In the genomic region with DNA sequence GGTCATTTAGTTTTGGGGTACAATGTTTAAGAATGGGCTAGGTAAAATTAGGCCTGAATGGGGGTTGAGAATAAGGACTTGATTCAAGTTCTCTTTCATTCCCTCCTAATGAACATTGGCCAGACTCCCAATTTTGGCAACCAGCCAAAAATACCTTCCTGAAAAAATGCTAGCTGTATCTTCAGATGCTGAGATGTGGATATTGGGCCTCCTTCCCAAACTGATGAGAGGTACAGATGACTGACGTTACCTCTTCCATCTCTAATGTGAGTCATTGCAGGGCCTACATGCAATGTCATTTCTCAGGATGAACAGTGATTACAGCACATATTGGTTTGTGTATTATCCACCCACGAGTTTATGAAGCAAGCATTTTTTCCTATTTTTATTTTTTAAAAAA, we compare ENCODE assay signal across 24 cellular contexts.
DNase-seq lines count a peak whose midpoint lies in the region; ATAC-seq, FAIRE-seq and TF ChIP-seq lines count a peak whose summit lies in the region.
"Had no signal": no experiment of that assay in that cellular context is flagged by ENCODE, and none has a peak within 500 bp of the region (broad histone marks: within the 10 kb centered on the region; RNA-seq: fewer than 3 reads in every experiment).

No MANE protein-coding gene starts in this region.

- H3K27me3 ChIP-seq in breast epithelium (no peaks in the 10 kb centered on the region), mammary epithelial cell (ENCODE audit: insufficient read depth, low read length) (no peaks in the 10 kb centered on the region)
- H3K27me3 ChIP-seq: esophagus muscularis mucosa, ovary, right atrium auricular region, suprapubic skin had no signal

- no peak overlapping the region for H3K27ac Mint-ChIP-seq in MCF 10A (ENCODE audit: low read depth, unreplicated experiment)
- H3K27ac Mint-ChIP-seq: CD14-positive monocyte, natural killer cell had no signal

- CTCF ChIA-PET in MCF 10A (lab: Yijun Ruan, JAX) = interaction anchor here (0.6 to 1.7 kb wide), 3 partner anchors 11 to 75 kb away, joined by 3 to 8 read pairs (median 3); no protein-coding TSS in a partner anchor
- CTCF ChIA-PET in mammary epithelial cell (lab: Charles Lee; ENCODE audit: low non-redundant PET) = no interaction called here

- no peaks in the 10 kb centered on the region for H3K4me1 ChIP-seq in breast epithelium
- H3K4me1 ChIP-seq in mammary epithelial cell (ENCODE audit: insufficient read depth, low read length) = peaks cover 2% of the 10 kb centered on the region
- H3K4me1 ChIP-seq: right atrium auricular region, suprapubic skin had no signal

- no peak overlapping the region for H3K4me3 ChIP-seq in breast epithelium
- no peak overlapping the region for H3K4me3 ChIP-seq in mammary epithelial cell (replicated peaks in 1 of 3; ENCODE audit: insufficient read depth in 1 of 3, low read depth in 2 of 3, low read length in 3 of 3)
- H3K4me3 ChIP-seq: esophagus muscularis mucosa, ovary, right atrium auricular region, suprapubic skin had no signal

- no peaks in the 10 kb centered on the region for H3K9me3 Mint-ChIP-seq in MCF 10A (ENCODE audit: unreplicated experiment)
- H3K9me3 Mint-ChIP-seq: activated T-cell treated with anti-CD3 and anti-CD28 coated beads, Interleukin-2, amount 50 U/mL, for 24 hours; CD14-positive monocyte; natural killer cell had no signal

- H3K36me3 Mint-ChIP-seq in MCF 10A (ENCODE audit: insufficient read depth, unreplicated experiment) = peaks cover 26% of the 10 kb centered on the region
- H3K36me3 Mint-ChIP-seq: natural killer cell had no signal

- DNase-seq in MCF 10A (ENCODE audit: unreplicated experiment) = peak; percentile 59
- DNase-seq in breast epithelium (ENCODE audit: low spot score in 2 of 2) = no peak
- peak; percentile 45 for DNase-seq in NCI-H226
- peak; percentile 53 for DNase-seq in mammary epithelial cell
- DNase-seq in urothelium cell line (ENCODE audit: low spot score) = peak; percentile 2
- no peak for DNase-seq in mucosa of gallbladder (ENCODE audit: low spot score)
- DNase-seq: activated naive CD4-positive, alpha-beta T cell treated with Interleukin-2 at 50 U/mL for 16 hours; activated T-cell treated with anti-CD3 and anti-CD28 coated beads, Interleukin-2, amount 50 U/mL, for 24 hours; DMS153; effector memory CD4-positive, alpha-beta T cell; natural killer cell; ovary; RPMI8226; stimulated activated CD4-positive, alpha-beta T cell treated with anti-CD3 and anti-CD28 coated beads, Interleukin-15, amount 100 ng/mL, for 24 hours; T1000 had no signal

- dilution Hi-C loops in mammary epithelial cell (cut with HindIII; ENCODE audit: low sequenced_read_pairs) = no loop called here

- no peak for TF ChIP-seq POLR2A in breast epithelium (IDR thresholded peaks at IDR 0.05)

- POLR2A ChIA-PET in MCF 10A (lab: Yijun Ruan, JAX) = interaction anchor here (0.7 to 1.0 kb wide), 2 partner anchors 10 to 18 kb away, joined by 3 to 4 read pairs; no protein-coding TSS in a partner anchor

- H3K4me1 Mint-ChIP-seq in MCF 10A (ENCODE audit: insufficient read depth, unreplicated experiment) = peaks cover 8% of the 10 kb centered on the region

- BruUV-seq in MCF 10A (replicated peaks; lab: Mats Ljungman, UMichigan) (no TSS peak), mammary epithelial cell (replicated peaks; lab: Mats Ljungman, UMichigan) (no TSS peak)

- H3K27me3 Mint-ChIP-seq in MCF 10A (ENCODE audit: insufficient read depth, unreplicated experiment) = no peaks in the 10 kb centered on the region
- H3K27me3 Mint-ChIP-seq: activated T-cell treated with anti-CD3 and anti-CD28 coated beads, Interleukin-2, amount 50 U/mL, for 24 hours had no signal

- no peak overlapping the region for H2AFZ ChIP-seq in mammary epithelial cell (ENCODE audit: low read depth, low read length)

- H3K27ac ChIP-seq in breast epithelium (no peak overlapping the region), mammary epithelial cell (ENCODE audit: insufficient read depth, low read depth, low read length) (no peak overlapping the region)
- H3K27ac ChIP-seq: esophagus muscularis mucosa, ovary, right atrium auricular region, suprapubic skin had no signal

- FAIRE-seq in urothelium cell line (lab: Jason Lieb, UNC) = no peak
- FAIRE-seq: GM12892, H1 had no signal

- no peak overlapping the region for H3K4me3 Mint-ChIP-seq in MCF 10A (ENCODE audit: unreplicated experiment)
- H3K4me3 Mint-ChIP-seq: activated T-cell treated with anti-CD3 and anti-CD28 coated beads, Interleukin-2, amount 50 U/mL, for 24 hours; CD14-positive monocyte; natural killer cell had no signal

- in situ Hi-C loops in mammary epithelial cell (cut with MboI; ENCODE audit: low sequenced_read_pairs in 2 of 2) = no loop called here

- no peaks in the 10 kb centered on the region for H3K36me3 ChIP-seq in breast epithelium
- peaks cover 2% of the 10 kb centered on the region for H3K36me3 ChIP-seq in mammary epithelial cell (ENCODE audit: insufficient read depth, low read length)
- H3K36me3 ChIP-seq: ovary, right atrium auricular region had no signal

- no peak for ATAC-seq in GM18511 (IDR thresholded peaks at IDR 0.05; ENCODE audit: unreplicated experiment)
- ATAC-seq in GM18907 (IDR thresholded peaks at IDR 0.05; ENCODE audit: unreplicated experiment) = no peak
- ATAC-seq: activated CD4-positive, CD25-positive, alpha-beta regulatory T cell treated with anti-CD3 and anti-CD28 coated beads, Interleukin-2, amount 50 U/mL, for 24 hours; natural killer cell had no signal

- TF ChIP-seq CTCF in MCF 10A (IDR thresholded peaks at IDR 0.05; ENCODE audit: unreplicated experiment) = no peak
- no peak for TF ChIP-seq CTCF in breast epithelium (IDR thresholded peaks at IDR 0.05)
- no peak for TF ChIP-seq CTCF in mammary epithelial cell (conservative IDR thresholded peaks at IDR 0.05 in 1 of 2, IDR thresholded peaks at IDR 0.05 in 1 of 2; ENCODE audit: extremely low read depth in 1 of 2, insufficient read depth in 1 of 2, low read depth in 1 of 2, low read length in 2 of 2)

- H3K9me3 ChIP-seq in breast epithelium (no peaks in the 10 kb centered on the region), mammary epithelial cell (replicated peaks; ENCODE audit: insufficient read depth, low read length) (no peaks in the 10 kb centered on the region)
- H3K9me3 ChIP-seq: esophagus muscularis mucosa, ovary, right atrium auricular region, suprapubic skin had no signal

- intact Hi-C loops in MCF 10A (cut with micrococcal nuclease) = no loop called here
- intact Hi-C loops in breast epithelium (cut with DNase I; ENCODE audit: low total_unique reads) = no loop called here
- intact Hi-C loops in mammary epithelial cell (cut with micrococcal nuclease) = no loop called here

- no peak overlapping the region for H3K9ac ChIP-seq in mammary epithelial cell (ENCODE audit: insufficient read depth, low read length)

- H3K79me2 ChIP-seq in mammary epithelial cell (ENCODE audit: insufficient read depth, low read length) = peaks cover 84% of the 10 kb centered on the region

- no peak overlapping the region for H3K4me2 ChIP-seq in mammary epithelial cell (ENCODE audit: insufficient read depth, low read depth, low read length)

- no peaks in the 10 kb centered on the region for H4K20me1 ChIP-seq in mammary epithelial cell (ENCODE audit: insufficient read depth, low read length)

- WGBS in mammary epithelial cell (ENCODE audit: low coverage, missing lambda C conversion rate) = 70% methylated on average over 1 of the region's 2 CpGs

Comparison
In these comparisons a context has a peak if more than half of its experiments do, and no peak if none do; other contexts are left out.
1. DNase-seq: peak in MCF 10A (single experiment), NCI-H226 (single experiment), mammary epithelial cell (single experiment) and urothelium cell line (single experiment); none in breast epithelium (0 of 2) and mucosa of gallbladder (single experiment).